In genomic region chr10:70571636-70572439, GRCh38 we compare ENCODE assay signal across 29 cellular contexts. TPM values are rescaled to one million over a fixed set of nuclear protein-coding genes. Genes with fewer than 3 reads are reported as not detected.
"Had no signal": no experiment of that assay in that cellular context is flagged by ENCODE, and none has a peak within 500 bp of the region (broad histone marks: within the 10 kb centered on the region; RNA-seq: fewer than 3 reads in every experiment).

No MANE protein-coding gene starts in this region.

- H3K4me2 ChIP-seq: SK-N-SH had no signal

- H3K4me3 Mint-ChIP-seq: activated T-cell treated with anti-CD3 and anti-CD28 coated beads, Interleukin-2, amount 50 U/mL, for 72 hours; mesothelial cell of epicardium; nephron progenitor cell had no signal

- H3K27me3 ChIP-seq: body of pancreas, colonic mucosa, tibial nerve, vagina had no signal

- H3K9me3 Mint-ChIP-seq: activated naive CD4-positive, alpha-beta T cell treated with anti-CD3 and anti-CD28 coated beads, Interleukin-2, amount 50 U/mL, for 72 hours; activated T-cell treated with anti-CD3 and anti-CD28 coated beads, Interleukin-2, amount 50 U/mL, for 72 hours; mesothelial cell of epicardium; nephron progenitor cell had no signal

- H3K9me2 ChIP-seq: SK-N-SH had no signal

- H3K9ac ChIP-seq: SK-N-SH had no signal

- H3K9me3 ChIP-seq: body of pancreas, colonic mucosa, psoas muscle, SK-N-SH, tibial nerve, vagina had no signal

- DNase-seq: activated CD4-positive, alpha-beta T cell treated with anti-CD3 and anti-CD28 coated beads for 48 hours; activated CD4-positive, CD25-positive, alpha-beta regulatory T cell; activated effector memory CD4-positive, alpha-beta T cell treated with anti-CD3 and anti-CD28 coated beads, Interleukin-2, amount 50 U/mL, for 16 hours; activated T-cell treated with anti-CD3 and anti-CD28 coated beads, Interleukin-2, amount 50 U/mL, for 72 hours; amniotic stem cell; body of pancreas; central memory CD4-positive, alpha-beta T cell; colonic mucosa; erythroblast; foreskin melanocyte; glutamatergic neuron; hippocampal formation; nephron progenitor cell; right cardiac atrium; SK-N-SH; stimulated activated CD4-positive, alpha-beta T cell treated with anti-CD3 and anti-CD28 coated beads, Interleukin-4, amount 100 ng/mL, for 4 hours; stimulated activated naive CD4-positive, alpha-beta T cell; T-helper 1 cell; T-helper 9 cell had no signal

- H3K36me3 Mint-ChIP-seq: activated naive CD4-positive, alpha-beta T cell treated with anti-CD3 and anti-CD28 coated beads, Interleukin-2, amount 50 U/mL, for 72 hours; mesothelial cell of epicardium had no signal

- H3K27ac ChIP-seq: body of pancreas, colonic mucosa, psoas muscle, skin epidermis, tibial nerve, vagina had no signal

- FAIRE-seq: endometrium, keratinocyte had no signal

- H3K27ac Mint-ChIP-seq: activated T-cell treated with anti-CD3 and anti-CD28 coated beads, Interleukin-2, amount 50 U/mL, for 72 hours; mesothelial cell of epicardium; nephron progenitor cell had no signal

- H3K36me3 ChIP-seq: colonic mucosa, vagina had no signal

- H3K4me1 ChIP-seq: colonic mucosa, psoas muscle had no signal

- H3K4me3 ChIP-seq: body of pancreas, colonic mucosa, psoas muscle, skin epidermis, tibial nerve, vagina had no signal

- ATAC-seq: activated naive CD4-positive, alpha-beta T cell treated with anti-CD3 and anti-CD28 coated beads, Interleukin-2, amount 50 U/mL, for 72 hours; activated T-cell treated with anti-CD3 and anti-CD28 coated beads, Interleukin-2, amount 50 U/mL, for 72 hours; body of pancreas; left lobe of liver; psoas muscle; right cardiac atrium had no signal

RNA-seq across cellular contexts. Expression of gene PRF1, which starts 30.7 kb away (rescaled TPM):
- total RNA-seq: lung microvascular endothelial cell had no signal
- polyA plus RNA-seq: keratinocyte, SK-N-SH had no signal
